26 cellular contexts compared by ENCODE assay signal in the genomic region with DNA sequence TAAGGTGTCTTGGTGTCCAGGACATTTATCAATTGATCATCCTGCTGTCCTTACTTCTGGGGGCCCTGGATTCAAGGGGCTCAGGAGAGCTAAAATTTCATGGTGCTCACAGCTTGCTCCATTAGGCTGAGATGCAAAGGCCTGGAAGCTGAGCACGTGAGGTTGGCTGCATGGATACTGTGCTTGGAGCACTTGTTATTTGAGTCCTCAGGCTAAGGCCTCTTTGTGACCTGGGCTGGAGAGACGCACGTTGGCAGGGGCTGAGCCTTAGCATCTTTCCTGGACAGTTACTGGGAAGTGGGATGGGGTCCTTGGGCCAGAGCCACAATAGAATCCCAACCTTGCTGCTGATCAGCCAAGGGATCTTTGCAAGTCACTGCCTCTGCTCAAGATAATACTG.
"Had no signal": no experiment of that assay in that cellular context is flagged by ENCODE, and none has a peak within 500 bp of the region (broad histone marks: within the 10 kb centered on the region; RNA-seq: fewer than 3 reads in every experiment).

No MANE protein-coding gene starts in this region.

- H3K27ac ChIP-seq: gastrocnemius medialis, left ventricle myocardium inferior, parathyroid adenoma, right lobe of liver, skin epidermis, stomach, suprapubic skin, transverse colon, VCaP had no signal

- H3K9ac ChIP-seq: parathyroid adenoma had no signal

- H3K27me3 ChIP-seq: right lobe of liver, suprapubic skin, transverse colon had no signal

- H3K4me3 Mint-ChIP-seq: activated CD4-positive, alpha-beta T cell treated with anti-CD3 and anti-CD28 coated beads, Interleukin-2, amount 10 ng/mL, durations not matched to agents 24 days and 14 days; activated CD8-positive, alpha-beta memory T cell treated with anti-CD3 and anti-CD28 coated beads, Interleukin-2, amount 10 ng/mL, durations not matched to agents 7 days and 5 days; activated CD8-positive, alpha-beta T cell treated with anti-CD3 and anti-CD28 coated beads for 36 hours; activated T-helper 17 cell treated with anti-CD3 and anti-CD28 coated beads, Interleukin-2, amount 50 U/mL, for 72 hours; brain; nephron progenitor cell; stimulated activated effector memory CD8-positive, alpha-beta T cell treated with anti-CD3 and anti-CD28 coated beads, Interleukin-12 subunit alpha, Interleukin-12 subunit beta, amount 100 ng/mL, for 72 hours had no signal

- H3K4me1 Mint-ChIP-seq: activated T-helper 17 cell treated with anti-CD3 and anti-CD28 coated beads, Interleukin-2, amount 50 U/mL, for 72 hours had no signal

- H3K27ac Mint-ChIP-seq: activated CD4-positive, alpha-beta T cell treated with anti-CD3 and anti-CD28 coated beads, Interleukin-2, amount 10 ng/mL, durations not matched to agents 24 days and 14 days; activated CD8-positive, alpha-beta memory T cell treated with anti-CD3 and anti-CD28 coated beads, Interleukin-2, amount 10 ng/mL, durations not matched to agents 7 days and 5 days; activated CD8-positive, alpha-beta T cell treated with anti-CD3 and anti-CD28 coated beads for 36 hours; activated naive CD4-positive, alpha-beta T cell treated with anti-CD3 and anti-CD28 coated beads, Interleukin-2, amount 50 U/mL, for 72 hours; activated T-helper 17 cell treated with anti-CD3 and anti-CD28 coated beads, Interleukin-2, amount 50 U/mL, for 72 hours; nephron progenitor cell; stimulated activated effector memory CD8-positive, alpha-beta T cell treated with anti-CD3 and anti-CD28 coated beads, Interleukin-12 subunit alpha, Interleukin-12 subunit beta, amount 100 ng/mL, for 72 hours had no signal

- H3K79me2 ChIP-seq: parathyroid adenoma had no signal

- H2AFZ ChIP-seq: parathyroid adenoma had no signal

- H3K4me3 ChIP-seq: gastrocnemius medialis, left ventricle myocardium inferior, right lobe of liver, skin epidermis, stomach, suprapubic skin, transverse colon had no signal

- H3K36me3 Mint-ChIP-seq: stimulated activated effector memory CD8-positive, alpha-beta T cell treated with anti-CD3 and anti-CD28 coated beads, Interleukin-12 subunit alpha, Interleukin-12 subunit beta, amount 100 ng/mL, for 72 hours had no signal

- H3K4me1 ChIP-seq: gastrocnemius medialis had no signal

- ATAC-seq: activated CD4-positive, CD25-positive, alpha-beta regulatory T cell treated with anti-CD3 and anti-CD28 coated beads, Interleukin-2, amount 50 U/mL, for 24 hours; activated CD8-positive, alpha-beta memory T cell treated with anti-CD3 and anti-CD28 coated beads, Interleukin-2, amount 10 ng/mL, durations not matched to agents 7 days and 5 days; activated CD8-positive, alpha-beta T cell treated with anti-CD3 and anti-CD28 coated beads for 36 hours; activated naive CD4-positive, alpha-beta T cell treated with anti-CD3 and anti-CD28 coated beads, Interleukin-2, amount 50 U/mL, for 72 hours; activated T-helper 17 cell treated with anti-CD3 and anti-CD28 coated beads, Interleukin-2, amount 50 U/mL, for 72 hours; esophagus mucosa; gastrocnemius medialis; right lobe of liver; stimulated activated effector memory CD8-positive, alpha-beta T cell treated with anti-CD3 and anti-CD28 coated beads, Interleukin-12 subunit alpha, Interleukin-12 subunit beta, amount 100 ng/mL, for 72 hours had no signal

- DNase-seq: activated CD4-positive, alpha-beta T cell treated with anti-CD3 and anti-CD28 coated beads, Interleukin-2, amount 10 ng/mL, durations not matched to agents 24 days and 14 days; activated CD8-positive, alpha-beta memory T cell treated with anti-CD3 and anti-CD28 coated beads, Interleukin-2, amount 10 ng/mL, durations not matched to agents 7 days and 5 days; activated T-cell treated with anti-CD3 and anti-CD28 coated beads, Interleukin-2, amount 50 U/mL, for 1 hour; aorta; caudate nucleus; effector memory CD4-positive, alpha-beta T cell; gastrocnemius medialis; hippocampal formation; left ventricle myocardium inferior; midbrain; nephron progenitor cell; stimulated activated CD4-positive, alpha-beta T cell treated with anti-CD3 and anti-CD28 coated beads, Interleukin-1b, Interleukin-23, amount 100 ng/mL, for 48 hours; stomach; transverse colon had no signal

- H3K36me3 ChIP-seq: gastrocnemius medialis, left ventricle myocardium inferior, right lobe of liver, stomach, suprapubic skin, transverse colon had no signal
